ENCODE assay signal across 15 cellular contexts in the genomic region with DNA sequence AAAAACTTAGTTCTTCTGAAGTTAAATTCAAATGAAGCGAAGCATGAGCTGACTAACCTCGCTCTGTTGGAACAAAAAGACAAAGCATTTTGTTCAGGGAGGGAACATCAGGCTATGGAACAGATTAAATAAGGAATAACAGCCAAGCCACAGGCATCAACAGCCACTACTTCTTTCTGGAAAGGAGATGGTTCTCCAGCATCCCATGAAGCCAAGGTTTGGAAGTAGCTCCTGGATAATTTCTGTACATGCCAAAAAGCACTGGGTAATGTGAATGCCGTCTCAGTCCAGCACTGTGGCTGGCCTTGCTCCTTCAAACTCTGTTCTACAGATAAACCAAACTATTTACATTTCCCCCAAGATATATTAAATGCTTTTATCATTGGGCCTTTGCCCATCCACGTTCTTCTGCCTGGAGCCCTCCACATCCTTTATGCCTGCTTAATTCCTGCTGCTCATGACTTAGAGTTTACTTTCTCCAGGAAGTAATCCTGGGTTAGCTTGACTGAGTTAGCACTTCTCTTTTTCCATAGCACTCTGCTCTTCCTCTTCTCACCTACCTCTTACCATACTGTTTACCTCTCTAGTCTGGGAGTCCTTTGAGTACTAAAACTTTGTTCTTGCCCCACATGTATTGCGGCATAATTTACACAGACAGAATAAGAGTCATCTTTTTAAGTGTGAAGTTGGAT.
"Had no signal": no experiment of that assay in that cellular context is flagged by ENCODE, and none has a peak within 500 bp of the region (broad histone marks: within the 10 kb centered on the region; RNA-seq: fewer than 3 reads in every experiment).

No MANE protein-coding gene starts in this region.

- H3K27me3 Mint-ChIP-seq: activated naive CD8-positive, alpha-beta T cell treated with anti-CD3 and anti-CD28 coated beads, Interleukin-2, amount 50 U/mL, for 24 hours had no signal

- H3K9me3 Mint-ChIP-seq: activated naive CD8-positive, alpha-beta T cell treated with anti-CD3 and anti-CD28 coated beads, Interleukin-2, amount 50 U/mL, for 24 hours; activated T-helper 1 cell treated with anti-CD3 and anti-CD28 coated beads, Interleukin-12 subunit alpha, Interleukin-12 subunit beta, Interleukin-2, Interleukin-4 antibody, amounts not matched to agents 30 ng/mL and 10 ng/mL and 1 ng/mL, durations not matched to agents 14 hours and 24 hours and 36 hours; stimulated activated naive CD8-positive, alpha-beta T cell treated with anti-CD3 and anti-CD28 coated beads, Interleukin-15, amount 100 ng/mL, for 72 hours had no signal

- H3K4me3 Mint-ChIP-seq: activated CD4-positive, alpha-beta T cell treated with anti-CD3 and anti-CD28 coated beads for 36 hours; activated CD8-positive, alpha-beta T cell treated with anti-CD3 and anti-CD28 coated beads, Interleukin-2, amount 10 ng/mL, durations not matched to agents 7 days and 5 days; activated naive CD8-positive, alpha-beta T cell treated with anti-CD3 and anti-CD28 coated beads, Interleukin-2, amount 50 U/mL, for 24 hours; activated T-helper 1 cell treated with anti-CD3 and anti-CD28 coated beads, Interleukin-12 subunit alpha, Interleukin-12 subunit beta, Interleukin-2, Interleukin-4 antibody, amounts not matched to agents 30 ng/mL and 10 ng/mL and 1 ng/mL, durations not matched to agents 14 hours and 24 hours and 36 hours; stimulated activated naive CD8-positive, alpha-beta T cell treated with anti-CD3 and anti-CD28 coated beads, Interleukin-15, amount 100 ng/mL, for 72 hours had no signal

- H3K27ac ChIP-seq: ovary, thoracic aorta, WERI-Rb-1 had no signal

- H3K4me1 Mint-ChIP-seq: activated CD4-positive, alpha-beta T cell treated with anti-CD3 and anti-CD28 coated beads for 36 hours; activated naive CD8-positive, alpha-beta T cell treated with anti-CD3 and anti-CD28 coated beads, Interleukin-2, amount 50 U/mL, for 24 hours; stimulated activated naive CD8-positive, alpha-beta T cell treated with anti-CD3 and anti-CD28 coated beads, Interleukin-15, amount 100 ng/mL, for 72 hours had no signal

- DNase-seq: activated CD4-positive, alpha-beta T cell treated with anti-CD3 and anti-CD28 coated beads for 36 hours; activated CD8-positive, alpha-beta memory T cell treated with anti-CD3 and anti-CD28 coated beads, Interleukin-2, amount 50 U/mL, for 48 hours; activated CD8-positive, alpha-beta T cell treated with anti-CD3 and anti-CD28 coated beads, Interleukin-2, amount 10 ng/mL, durations not matched to agents 7 days and 5 days; activated naive CD4-positive, alpha-beta T cell; activated naive CD8-positive, alpha-beta T cell treated with anti-CD3 and anti-CD28 coated beads, Interleukin-2, amount 50 U/mL, for 24 hours; cortex of kidney; effector CD8-positive, alpha-beta T cell; mammary epithelial cell; ovary; stimulated activated CD4-positive, alpha-beta T cell treated with anti-CD3 and anti-CD28 coated beads, Interleukin-4, amount 100 ng/mL, for 4 hours; stimulated activated naive CD8-positive, alpha-beta T cell treated with anti-CD3 and anti-CD28 coated beads, Interleukin-15, amount 100 ng/mL, for 72 hours; T1000; WERI-Rb-1 had no signal

- H3K4me3 ChIP-seq: ovary, thoracic aorta had no signal

- H3K9me3 ChIP-seq: ovary, thoracic aorta had no signal

- H3K27ac Mint-ChIP-seq: activated CD4-positive, alpha-beta T cell treated with anti-CD3 and anti-CD28 coated beads for 36 hours; activated CD8-positive, alpha-beta T cell treated with anti-CD3 and anti-CD28 coated beads, Interleukin-2, amount 10 ng/mL, durations not matched to agents 7 days and 5 days; activated naive CD8-positive, alpha-beta T cell treated with anti-CD3 and anti-CD28 coated beads, Interleukin-2, amount 50 U/mL, for 24 hours; activated T-helper 1 cell treated with anti-CD3 and anti-CD28 coated beads, Interleukin-12 subunit alpha, Interleukin-12 subunit beta, Interleukin-2, Interleukin-4 antibody, amounts not matched to agents 30 ng/mL and 10 ng/mL and 1 ng/mL, durations not matched to agents 14 hours and 24 hours and 36 hours; stimulated activated naive CD8-positive, alpha-beta T cell treated with anti-CD3 and anti-CD28 coated beads, Interleukin-15, amount 100 ng/mL, for 72 hours had no signal

- H3K36me3 ChIP-seq: ovary, thoracic aorta, WERI-Rb-1 had no signal

- H3K27me3 ChIP-seq: ovary had no signal
